Comparison of ENCODE assay signal across 10 cellular contexts in genomic region chr11:121590772-121591404, GRCh38.
DNase-seq lines count a peak whose midpoint lies in the region; ATAC-seq and TF ChIP-seq lines count a peak whose summit lies in the region.
"Had no signal": no experiment of that assay in that cellular context is flagged by ENCODE, and none has a peak within 500 bp of the region (broad histone marks: within the 10 kb centered on the region; RNA-seq: fewer than 3 reads in every experiment).

No MANE protein-coding gene starts in this region.

- no peak for TF ChIP-seq RAD21 in IMR-90 (IDR thresholded peaks at IDR 0.05; ENCODE audit: low read length)

- H2AK9ac ChIP-seq in IMR-90 (replicated peaks; ENCODE audit: low read depth, low read length, poor library complexity): peak overlapping the region; percentile 19

- BruUV-seq in IMR-90 (replicated peaks; lab: Mats Ljungman, UMichigan): no TSS peak

- peaks cover 11% of the 10 kb centered on the region in 2 experiments; a peak in 3 of 4 replicates for H3K79me1 ChIP-seq in IMR-90 (ENCODE audit: low read depth in 1 of 2, low read length in 2 of 2)

- H4K5ac ChIP-seq in IMR-90 (ENCODE audit: low read depth, low read length): no peak overlapping the region

- CTCF ChIA-PET in IMR-90 (lab: Yijun Ruan, JAX): interaction anchor here (0.6 to 2.4 kb wide), 10 partner anchors 10 to 349 kb away, joined by 3 to 8 read pairs (median 4); no protein-coding TSS in a partner anchor

- H3K4ac ChIP-seq in IMR-90 (ENCODE audit: low read depth, low read length): no peak overlapping the region

- no peak overlapping the region for H3K56ac ChIP-seq in IMR-90 (ENCODE audit: extremely low read depth, insufficient read depth, low read length)

- H2BK120ac ChIP-seq in IMR-90 (ENCODE audit: low read depth, low read length): no peak overlapping the region

- H3K4me1 ChIP-seq in BLaER1 (peaks cover 37% of the 10 kb centered on the region), IMR-90 (ENCODE audit: control insufficient read depth, insufficient read depth, low read length) (peaks cover 12% of the 10 kb centered on the region), tibial nerve (no peaks in the 10 kb centered on the region)

- H3K36me3 ChIP-seq in BLaER1: peaks cover 50% of the 10 kb centered on the region
- no peaks in the 10 kb centered on the region for H3K36me3 ChIP-seq in IMR-90 (ENCODE audit: control insufficient read depth, insufficient read depth, low read length)
- peaks cover 0 to 7% (median 0%) of the 10 kb centered on the region in 3 donors for H3K36me3 ChIP-seq in tibial nerve

- dilution Hi-C loops in IMR-90 (cut with HindIII; ENCODE audit: low sequenced_read_pairs, unreplicated experiment): no loop called here

- peak overlapping the region; percentile 44; the same call in 1 of the 2 replicates for H2AK5ac ChIP-seq in IMR-90 (ENCODE audit: low read depth, low read length)

- DNase-seq in IMR-90: no peak
- peak; percentile 57 for DNase-seq in cerebellar cortex (ENCODE audit: low spot score)
- DNase-seq in left ventricle myocardium superior: no peak
- no peak for DNase-seq in tibial nerve (ENCODE audit: low spot score in 2 of 2)
- DNase-seq in T1000 (lab: John Stamatoyannopoulos, UW): no peak
- DNase-seq: GOT3 had no signal

- H3K4me3 ChIP-seq in BLaER1: no peak overlapping the region
- H3K4me3 ChIP-seq in IMR-90 (ENCODE audit: insufficient read depth, low read depth, low read length): no peak overlapping the region
- H3K4me3 ChIP-seq in tibial nerve: no peak overlapping the region
- H3K4me3 ChIP-seq: smooth muscle cell had no signal

- in situ Hi-C loops in IMR-90 (cut with MboI; ENCODE audit: low sequenced_read_pairs): no loop called here

- TF ChIP-seq POLR2A in IMR-90 (IDR thresholded peaks at IDR 0.05; ENCODE audit: low read depth, low read length): no peak
- TF ChIP-seq POLR2A in tibial nerve (IDR thresholded peaks at IDR 0.05): no peak

- H4K8ac ChIP-seq in IMR-90 (ENCODE audit: low read depth in 2 of 2, low read length in 2 of 2): no peak overlapping the region

- H4K91ac ChIP-seq in IMR-90 (ENCODE audit: insufficient read depth, low read depth, low read length): no peak overlapping the region

- H4K20me1 ChIP-seq in BLaER1: no peaks in the 10 kb centered on the region
- H4K20me1 ChIP-seq in IMR-90 (ENCODE audit: insufficient read depth, low read length): no peaks in the 10 kb centered on the region

- H3K9me3 ChIP-seq in BLaER1 (no peaks in the 10 kb centered on the region), IMR-90 (ENCODE audit: control insufficient read depth, insufficient read depth, low read length) (no peaks in the 10 kb centered on the region), tibial nerve (peaks cover 0 to 7% (median 0%) of the 10 kb centered on the region in 4 donors)

- TF ChIP-seq EP300 in tibial nerve (IDR thresholded peaks at IDR 0.05): no peak

- H3K18ac ChIP-seq in IMR-90 (ENCODE audit: low read depth, low read length): no peak overlapping the region

- intact Hi-C loops in IMR-90 (cut with micrococcal nuclease): loop anchor here (1.0 to 10.0 kb wide), 8 partner anchors 144 to 1256 kb away; partner anchors contain the start of genes ARHGEF12 and GRIK4
- intact Hi-C loops in left ventricle myocardium superior (cut with micrococcal nuclease): loop anchor here (2.0 kb wide), 1 partner anchor 272 kb away; no protein-coding TSS in a partner anchor

- H3K23ac ChIP-seq in IMR-90 (ENCODE audit: low read depth, low read length): no peak overlapping the region

- H3K4me2 ChIP-seq in BLaER1: peak overlapping the region; percentile 72
- no peak overlapping the region for H3K4me2 ChIP-seq in IMR-90 (ENCODE audit: low read depth, low read length)
- H3K4me2 ChIP-seq: smooth muscle cell had no signal

- peak overlapping the region; percentile 29; the same call in 1 of the 2 replicates for H2BK20ac ChIP-seq in IMR-90 (ENCODE audit: low read depth, low read length)

- H3K9ac ChIP-seq in BLaER1: no peak overlapping the region
- H3K9ac ChIP-seq in IMR-90 (ENCODE audit: low read depth, low read length): no peak overlapping the region

- H2BK15ac ChIP-seq in IMR-90 (ENCODE audit: low read depth, low read length): no peak overlapping the region

- H2AFZ ChIP-seq in IMR-90 (replicated peaks; ENCODE audit: low read length, poor library complexity): no peak overlapping the region

- no peak overlapping the region for H3K27ac ChIP-seq in BLaER1
- no peak overlapping the region for H3K27ac ChIP-seq in IMR-90 (ENCODE audit: insufficient read depth, low read length)
- peak overlapping the region in 1 of 4 donors; percentile 36 for H3K27ac ChIP-seq in tibial nerve

- no peak overlapping the region for H3K14ac ChIP-seq in IMR-90 (replicated peaks; ENCODE audit: low read depth, low read length)

- H3K27me3 ChIP-seq in BLaER1: no peaks in the 10 kb centered on the region
- no peaks in the 10 kb centered on the region for H3K27me3 ChIP-seq in IMR-90 (ENCODE audit: control insufficient read depth, insufficient read depth, low read length)
- H3K27me3 ChIP-seq in tibial nerve: no peaks in the 10 kb centered on the region

- TF ChIP-seq CTCF in IMR-90 (conservative IDR thresholded peaks at IDR 0.05; ENCODE audit: low read depth, low read length) (no peak), tibial nerve (IDR thresholded peaks at IDR 0.05) (no peak)

- H3K9me1 ChIP-seq in IMR-90 (ENCODE audit: insufficient read depth, low read length): peaks cover 9% of the 10 kb centered on the region

- H2BK5ac ChIP-seq in IMR-90 (ENCODE audit: low read depth, low read length, poor library complexity, severe bottlenecking): no peak overlapping the region

- ATAC-seq in GM18867 (IDR thresholded peaks at IDR 0.05; ENCODE audit: unreplicated experiment): peak; percentile 4
- ATAC-seq in IMR-90 (ENCODE audit: low read depth): no peak
- ATAC-seq in GM18909 (IDR thresholded peaks at IDR 0.05; ENCODE audit: poor library complexity, unreplicated experiment): no peak
- ATAC-seq in left ventricle myocardium superior: no peak

- POLR2A ChIA-PET in IMR-90 (lab: Charles Lee; ENCODE audit: unreplicated experiment): no interaction called here

- 100% methylated on average over 1 of the region's 12 CpGs; no CpG with 5 or more reads in 1 of the 2 experiments for WGBS in IMR-90 (ENCODE audit: extremely low coverage in 2 of 2, insufficient read length in 1 of 2), 2 experiments
- 93 to 94% methylated on average over 12 of the region's 12 CpGs for WGBS in tibial nerve, 2 donors

TF ChIP-seq in IMR-90, 13 proteins besides CTCF, POLR2A, EP300 and RAD21:
- TF ChIP-seq RCOR1 (IDR thresholded peaks at IDR 0.05; ENCODE audit: insufficient replicate concordance, low read length) (no peak), CEBPB (IDR thresholded peaks at IDR 0.05; ENCODE audit: low read depth, low read length) (no peak), RFX5 (IDR thresholded peaks at IDR 0.05; ENCODE audit: low read depth, low read length) (no peak), BHLHE40 (IDR thresholded peaks at IDR 0.05; ENCODE audit: low read depth, low read length) (no peak), MXI1 (IDR thresholded peaks at IDR 0.05; ENCODE audit: borderline replicate concordance, low read depth, low read length) (no peak), NFE2L2 (IDR thresholded peaks at IDR 0.05; ENCODE audit: low read depth, low read length) (no peak), SMC3 (IDR thresholded peaks at IDR 0.05; ENCODE audit: low read depth, low read length) (no peak), MAFK (IDR thresholded peaks at IDR 0.05; ENCODE audit: low read depth, low read length) (no peak), USF2 (IDR thresholded peaks at IDR 0.05; ENCODE audit: low read depth, low read length) (no peak)
